ENCODE assay signal across 21 cellular contexts in the genomic region with DNA sequence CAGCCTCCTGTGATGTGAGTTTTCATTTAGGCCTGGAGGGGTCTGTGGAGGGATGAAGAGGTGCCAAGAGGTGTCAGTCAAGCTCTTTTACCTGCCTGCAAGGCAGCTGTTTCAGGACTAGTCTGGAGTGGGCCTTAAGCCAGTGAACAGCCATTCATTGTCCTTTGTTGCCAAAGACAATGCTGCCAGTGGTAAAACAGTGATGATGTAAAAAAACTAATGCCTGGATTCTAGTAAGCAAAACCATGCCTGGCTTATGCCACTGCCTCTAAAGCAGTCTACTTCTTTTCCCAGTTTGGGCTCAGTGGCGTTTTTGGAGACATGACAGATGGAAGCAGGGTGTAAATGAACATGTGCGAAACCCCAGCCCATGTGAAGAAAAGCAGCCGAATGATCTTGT.
DNase-seq lines count a peak whose midpoint lies in the region; TF ChIP-seq lines count a peak whose summit lies in the region.
"Had no signal": no experiment of that assay in that cellular context is flagged by ENCODE, and none has a peak within 500 bp of the region (broad histone marks: within the 10 kb centered on the region; RNA-seq: fewer than 3 reads in every experiment).

No MANE protein-coding gene starts in this region.

- H2BK15ac ChIP-seq in mesendoderm (replicated peaks; ENCODE audit: low read depth): no peak overlapping the region

- H3K9me3 ChIP-seq in breast epithelium (no peaks in the 10 kb centered on the region), Peyer's patch (no peaks in the 10 kb centered on the region)

- H2AK5ac ChIP-seq in mesendoderm (ENCODE audit: low read length): no peak overlapping the region

- no peaks in the 10 kb centered on the region for H3K4me1 ChIP-seq in breast epithelium
- H3K4me1 ChIP-seq in mesendoderm (ENCODE audit: control insufficient read depth, low read depth, low read length): no peaks in the 10 kb centered on the region
- no peaks in the 10 kb centered on the region for H3K4me1 ChIP-seq in Peyer's patch

- DNase-seq in AG10803 (ENCODE audit: low read depth) (peak; percentile 36), NCI-H345 (lab: John Stamatoyannopoulos, UW) (peak; percentile 49), breast epithelium (ENCODE audit: low spot score in 2 of 2) (no peak), mesendoderm (peak; percentile 43), OCI-M2 (lab: John Stamatoyannopoulos, UW; ENCODE audit: unreplicated experiment) (no peak), NCI-H146 treated with DMSO at 0.1 percent for 48 hours (lab: John Stamatoyannopoulos, UW; ENCODE audit: unreplicated experiment) (no peak), Peyer's patch (no peak), middle frontal gyrus (ENCODE audit: extremely low spot score, low spot score) (no peak)
- DNase-seq: ACHN; activated CD8-positive, alpha-beta memory T cell treated with anti-CD3 and anti-CD28 coated beads for 24 hours; activated naive CD8-positive, alpha-beta T cell treated with anti-CD3 and anti-CD28 coated beads, Interleukin-2, amount 50 U/mL, for 24 hours; caudate nucleus; CD4-positive, CD25-positive, alpha-beta regulatory T cell; DND-41; left ventricle myocardium superior; natural killer cell; NCI-H146; NCI-H526; T-helper 1 cell had no signal

- no peak overlapping the region for H3K4me2 ChIP-seq in mesendoderm (ENCODE audit: low read length)
- H3K4me2 ChIP-seq: KMS-11 had no signal

- H2BK5ac ChIP-seq in mesendoderm (ENCODE audit: low read length): no peak overlapping the region

- TF ChIP-seq CTCF in AG10803 (conservative IDR thresholded peaks at IDR 0.05; ENCODE audit: low read length): no peak
- TF ChIP-seq CTCF in breast epithelium (IDR thresholded peaks at IDR 0.05): no peak
- no peak for TF ChIP-seq CTCF in Peyer's patch (IDR thresholded peaks at IDR 0.05)

- no peak overlapping the region for H4K8ac ChIP-seq in mesendoderm (ENCODE audit: low read depth, low read length)

- H3K4me3 ChIP-seq in AG10803 (ENCODE audit: low read length): no peak overlapping the region
- no peak overlapping the region for H3K4me3 ChIP-seq in breast epithelium
- H3K4me3 ChIP-seq in mesendoderm (ENCODE audit: low read length): no peak overlapping the region
- H3K4me3 ChIP-seq in Peyer's patch: no peak overlapping the region

- H3K36me3 ChIP-seq in breast epithelium: no peaks in the 10 kb centered on the region
- no peaks in the 10 kb centered on the region for H3K36me3 ChIP-seq in mesendoderm (ENCODE audit: control insufficient read depth, insufficient read depth, low read length)
- H3K36me3 ChIP-seq in Peyer's patch: no peaks in the 10 kb centered on the region

- H3K56ac ChIP-seq in mesendoderm (ENCODE audit: low read length): no peak overlapping the region

- H3K18ac ChIP-seq in mesendoderm (ENCODE audit: low read length): no peak overlapping the region

- intact Hi-C loops in breast epithelium (cut with DNase I; ENCODE audit: low total_unique reads): no loop called here

- no peak overlapping the region for H4K5ac ChIP-seq in mesendoderm (ENCODE audit: low read length)

- WGBS in mesendoderm (ENCODE audit: extremely low coverage, insufficient coverage, low lambda C conversion rate): no CpG with 5 or more reads among the region's 3 CpGs

- no peak overlapping the region for H3K4ac ChIP-seq in mesendoderm (ENCODE audit: low read depth, low read length)

- H3K27me3 ChIP-seq in breast epithelium (no peaks in the 10 kb centered on the region), mesendoderm (ENCODE audit: insufficient read depth, low read length, poor library complexity) (no peaks in the 10 kb centered on the region), Peyer's patch (no peaks in the 10 kb centered on the region)

- no peaks in the 10 kb centered on the region for H3K79me1 ChIP-seq in mesendoderm (ENCODE audit: low read length)

- H3K23ac ChIP-seq in mesendoderm (ENCODE audit: low read length): no peak overlapping the region

- H3K79me2 ChIP-seq in mesendoderm (ENCODE audit: control insufficient read depth, insufficient read depth, low read length): no peaks in the 10 kb centered on the region

- no peak overlapping the region for H3K9ac ChIP-seq in mesendoderm (ENCODE audit: low read length)
- H3K9ac ChIP-seq: KMS-11 had no signal

- TF ChIP-seq POLR2A in breast epithelium (IDR thresholded peaks at IDR 0.05) (no peak), Peyer's patch (IDR thresholded peaks at IDR 0.05) (no peak)

- H3K27ac ChIP-seq in breast epithelium (peak overlapping the region; percentile 10 to 62), mesendoderm (ENCODE audit: low read depth, low read length) (no peak overlapping the region), Peyer's patch (no peak overlapping the region)
- H3K27ac ChIP-seq: KMS-11, VCaP had no signal

- no peak overlapping the region for H2BK120ac ChIP-seq in mesendoderm (ENCODE audit: low read depth, low read length)

Comparison
In these comparisons a context has a peak if more than half of its experiments do, and no peak if none do; other contexts are left out.
1. DNase-seq: peak in AG10803 (single experiment), NCI-H345 (single experiment) and mesendoderm (single experiment); none in breast epithelium (0 of 2), OCI-M2 (single experiment), NCI-H146 treated with DMSO at 0.1 percent for 48 hours (single experiment), Peyer's patch (0 of 3) and middle frontal gyrus (single experiment).
2. H3K27ac ChIP-seq: peak in breast epithelium (2 of 2); none in mesendoderm (single experiment) and Peyer's patch (0 of 4).